9 cellular contexts compared by ENCODE assay signal in genomic region chr2:174603280-174603679, GRCh38. TPM values are rescaled to one million over a fixed set of nuclear protein-coding genes. Genes with fewer than 3 reads are reported as not detected.
DNase-seq lines count a peak whose midpoint lies in the region; ATAC-seq, FAIRE-seq and TF ChIP-seq lines count a peak whose summit lies in the region.
"Had no signal": no experiment of that assay in that cellular context is flagged by ENCODE, and none has a peak within 500 bp of the region (broad histone marks: within the 10 kb centered on the region; RNA-seq: fewer than 3 reads in every experiment).

No MANE protein-coding gene starts in this region.

- ATAC-seq in GM19467 (IDR thresholded peaks at IDR 0.05; ENCODE audit: unreplicated experiment) (peak; percentile 38), GM19324 (IDR thresholded peaks at IDR 0.05; ENCODE audit: low FRiP score, unreplicated experiment) (no peak)
- ATAC-seq in naive thymus-derived CD8-positive, alpha-beta T cell: peak; percentile 73 to 85

- H3K27me3 ChIP-seq in Caco-2 (replicated peaks; ENCODE audit: control insufficient read depth, insufficient read depth, low read length) (no peaks in the 10 kb centered on the region), endothelial cell of umbilical vein (ENCODE audit: control insufficient read depth in 2 of 2, insufficient read depth in 2 of 2, low read length in 2 of 2) (no peaks in the 10 kb centered on the region)
- H3K27me3 ChIP-seq: SJSA1 had no signal

- BruUV-seq in Caco-2 (replicated peaks; lab: Mats Ljungman, UMichigan) (no TSS peak), endothelial cell of umbilical vein (replicated peaks; lab: Mats Ljungman, UMichigan) (no TSS peak)

- H3K4me2 ChIP-seq in endothelial cell of umbilical vein (ENCODE audit: insufficient read depth, low read length): no peak overlapping the region

- CTCF ChIA-PET in Caco-2 (lab: Charles Lee): interaction anchor here (0.6 to 1.5 kb wide), 7 partner anchors 14 to 190 kb away, joined by 3 to 7 read pairs (median 4); no protein-coding TSS in a partner anchor
- CTCF ChIA-PET in endothelial cell of umbilical vein (lab: Charles Lee): interaction anchor here (0.7 to 2.8 kb wide), 18 partner anchors 9 to 141 kb away, joined by 3 to 43 read pairs (median 4); no protein-coding TSS in a partner anchor

- dilution Hi-C loops in endothelial cell of umbilical vein (cut with MboI; ENCODE audit: extremely low pct_ligation_motif_present, low sequenced_read_pairs): no loop called here

- H3K4me1 Mint-ChIP-seq in Caco-2 (ENCODE audit: low read depth, unreplicated experiment): no peaks in the 10 kb centered on the region
- H3K4me1 Mint-ChIP-seq in naive thymus-derived CD8-positive, alpha-beta T cell: peaks cover 49 to 94% (median 85%) of the 10 kb centered on the region in 4 donors

- H3K4me1 ChIP-seq in Caco-2: no peaks in the 10 kb centered on the region
- peaks cover under 1% of the 10 kb centered on the region for H3K4me1 ChIP-seq in endothelial cell of umbilical vein (ENCODE audit: control insufficient read depth, extremely low read depth, insufficient read depth, low read length)

- TF ChIP-seq POLR2A in endothelial cell of umbilical vein (IDR thresholded peaks at IDR 0.05; ENCODE audit: low read depth, low read length): no peak

- no peak overlapping the region for H3K4me3 Mint-ChIP-seq in Caco-2 (ENCODE audit: unreplicated experiment)
- H3K4me3 Mint-ChIP-seq in naive thymus-derived CD8-positive, alpha-beta T cell: peak overlapping the region in 6 of 10 donors; percentile 2 to 53 (median 22)

- H3K27ac ChIP-seq in endothelial cell of umbilical vein (ENCODE audit: insufficient read depth, low read depth, low read length): no peak overlapping the region
- H3K27ac ChIP-seq: SJSA1 had no signal

- POLR2A ChIA-PET in Caco-2 (lab: Charles Lee): interaction anchor here (0.6 kb wide), 1 partner anchor 1884 kb away, joined by 3 read pairs; no protein-coding TSS in a partner anchor
- POLR2A ChIA-PET in endothelial cell of umbilical vein (lab: Charles Lee): no interaction called here
- POLR2A ChIA-PET in naive thymus-derived CD8-positive, alpha-beta T cell (lab: Charles Lee): interaction anchor here (0.5 to 3.3 kb wide), 6 partner anchors 9 to 30 kb away, joined by 3 to 20 read pairs (median 4); no protein-coding TSS in a partner anchor

- H3K9ac ChIP-seq in endothelial cell of umbilical vein (replicated peaks; ENCODE audit: extremely low read depth, insufficient read depth, low read length): no peak overlapping the region

- peaks cover 16% of the 10 kb centered on the region for H3K9me3 Mint-ChIP-seq in Caco-2 (ENCODE audit: unreplicated experiment)
- H3K9me3 Mint-ChIP-seq in naive thymus-derived CD8-positive, alpha-beta T cell: no peaks in the 10 kb centered on the region

- H3K36me3 Mint-ChIP-seq in Caco-2 (ENCODE audit: insufficient read depth, unreplicated experiment): no peaks in the 10 kb centered on the region
- peaks cover 0 to 13% (median 3%) of the 10 kb centered on the region in 3 donors for H3K36me3 Mint-ChIP-seq in naive thymus-derived CD8-positive, alpha-beta T cell

- intact Hi-C loops in Caco-2 (cut with micrococcal nuclease; ENCODE audit: unreplicated experiment): loop anchor here (1.0 to 2.0 kb wide), 3 partner anchors 25 to 140 kb away; no protein-coding TSS in a partner anchor
- intact Hi-C loops in endothelial cell of umbilical vein (cut with micrococcal nuclease): loop anchor here (1.0 to 2.0 kb wide), 3 partner anchors 25 to 141 kb away; no protein-coding TSS in a partner anchor

- no peaks in the 10 kb centered on the region for H3K36me3 ChIP-seq in Caco-2 (ENCODE audit: control insufficient read depth, insufficient read depth, low read length)
- no peaks in the 10 kb centered on the region for H3K36me3 ChIP-seq in endothelial cell of umbilical vein (ENCODE audit: control insufficient read depth in 2 of 2, extremely low read depth in 1 of 2, insufficient read depth in 2 of 2, low read length in 2 of 2)

- peak; percentile 74 for FAIRE-seq in endothelial cell of umbilical vein (lab: Jason Lieb, UNC)

- no peaks in the 10 kb centered on the region for H3K9me1 ChIP-seq in endothelial cell of umbilical vein (replicated peaks; ENCODE audit: control insufficient read depth, extremely low read depth, insufficient read depth, low read length)

- no peaks in the 10 kb centered on the region for H3K79me2 ChIP-seq in endothelial cell of umbilical vein (ENCODE audit: control insufficient read depth, insufficient read depth, low read length)

- peak; percentile 53 to 59 for TF ChIP-seq CTCF in Caco-2 (IDR thresholded peaks at IDR 0.05; ENCODE audit: insufficient read depth in 1 of 2, low read depth in 1 of 2, low read length in 1 of 2, severe bottlenecking in 1 of 2, unreplicated experiment in 1 of 2)
- TF ChIP-seq CTCF in endothelial cell of umbilical vein (IDR thresholded peaks at IDR 0.05; ENCODE audit: extremely low read depth in 1 of 2, insufficient read depth in 1 of 2, low read depth in 1 of 2, low read length in 2 of 2): peak; percentile 48 to 56

- H3K4me3 ChIP-seq in Caco-2 (ENCODE audit: low read depth, low read length) (no peak overlapping the region), endothelial cell of umbilical vein (replicated peaks in 1 of 3; ENCODE audit: insufficient read depth in 1 of 3, low read depth in 1 of 3, low read length in 3 of 3) (no peak overlapping the region)
- H3K4me3 ChIP-seq: SJSA1 had no signal

- no peak overlapping the region for H2AFZ ChIP-seq in endothelial cell of umbilical vein (ENCODE audit: low read depth, low read length)

- no peak overlapping the region for H3K27ac Mint-ChIP-seq in Caco-2 (ENCODE audit: unreplicated experiment)
- peak overlapping the region; percentile 82 to 100 (median 96) for H3K27ac Mint-ChIP-seq in naive thymus-derived CD8-positive, alpha-beta T cell

- DNase-seq in Caco-2 (peak; percentile 43 to 49), NCI-H146 (lab: John Stamatoyannopoulos, UW) (peak; percentile 19), endothelial cell of umbilical vein (ENCODE audit: low read depth, low spot score) (peak; percentile 62), SHP77 treated with DMSO at 0.1 percent for 48 hours (lab: John Stamatoyannopoulos, UW) (no peak)
- DNase-seq in activated CD4-positive, alpha-beta T cell treated with anti-CD3 and anti-CD28 coated beads, Interleukin-2, amount 50 U/mL, for 1 hour: peak; percentile 53
- peak; percentile 13 to 75 (median 53) for DNase-seq in naive thymus-derived CD8-positive, alpha-beta T cell

- no peaks in the 10 kb centered on the region for H3K27me3 Mint-ChIP-seq in Caco-2 (ENCODE audit: insufficient read depth, unreplicated experiment)
- no peaks in the 10 kb centered on the region for H3K27me3 Mint-ChIP-seq in naive thymus-derived CD8-positive, alpha-beta T cell

- H3K9me3 ChIP-seq in Caco-2 (no peaks in the 10 kb centered on the region), endothelial cell of umbilical vein (replicated peaks; ENCODE audit: control insufficient read depth, insufficient read depth, low read length) (no peaks in the 10 kb centered on the region)
- H3K9me3 ChIP-seq: SJSA1 had no signal

- H4K20me1 ChIP-seq in endothelial cell of umbilical vein (replicated peaks; ENCODE audit: control insufficient read depth, extremely low read depth, insufficient read depth, low read length): no peaks in the 10 kb centered on the region

TF ChIP-seq in endothelial cell of umbilical vein, 7 proteins besides CTCF, POLR2A, EP300 and RAD21:
- TF ChIP-seq EZH2 (IDR thresholded peaks at IDR 0.05; ENCODE audit: borderline replicate concordance, low read depth, low read length, severe bottlenecking): no peak
- TF ChIP-seq MYC (IDR thresholded peaks at IDR 0.05; ENCODE audit: low read depth, low read length): no peak
- TF ChIP-seq JUN (IDR thresholded peaks at IDR 0.05; ENCODE audit: borderline replicate concordance, insufficient read depth, insufficient read length, low read depth): no peak
- no peak for TF ChIP-seq FOS (IDR thresholded peaks at IDR 0.05; ENCODE audit: borderline replicate concordance, insufficient read depth, low read length)
- TF ChIP-seq GATA2 (IDR thresholded peaks at IDR 0.05; ENCODE audit: insufficient read depth, insufficient read length, low read depth, low read length): no peak
- TF ChIP-seq, protein P1, sequence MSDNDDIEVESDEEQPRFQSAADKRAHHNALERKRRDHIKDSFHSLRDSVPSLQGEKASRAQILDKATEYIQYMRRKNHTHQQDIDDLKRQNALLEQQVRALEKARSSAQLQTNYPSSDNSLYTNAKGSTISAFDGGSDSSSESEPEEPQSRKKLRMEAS (IDR thresholded peaks at IDR 0.05; ENCODE audit: insufficient read depth, insufficient read length): no peak
- no peak for TF ChIP-seq POLR2AphosphoS5 (IDR thresholded peaks at IDR 0.05; ENCODE audit: insufficient read depth, low read depth, low read length)

RNA-seq across cellular contexts. Expression of gene WIPF1, which starts 5.7 kb away (rescaled TPM):
- total RNA-seq in Caco-2 (2022): 5.1 and 5.2 TPM in 2 replicates
- total RNA-seq in endothelial cell of umbilical vein: 42.0 and 44.2 TPM in 2 replicates
- polyA plus RNA-seq in endothelial cell of umbilical vein: 15.3 and 17.5 TPM in 2 replicates
- 12.9 and 16.3 TPM in 2 replicates for polyA plus RNA-seq in endothelial cell of umbilical vein (2011; cell fraction: cytosol; rRNA removed)
- 14.6 and 15.2 TPM in 2 replicates for polyA plus RNA-seq in endothelial cell of umbilical vein (2011; cell fraction: nucleus; rRNA removed)
- polyA plus RNA-seq in endothelial cell of umbilical vein (2012): 21.6 and 27.5 TPM in 2 replicates
- polyA minus RNA-seq in endothelial cell of umbilical vein: 10.7 and 12.6 TPM in 2 replicates
- polyA minus RNA-seq in endothelial cell of umbilical vein (2011; cell fraction: cytosol; rRNA and poly(A)+ RNA removed): not detected
- polyA minus RNA-seq in endothelial cell of umbilical vein (2011; cell fraction: nucleus; rRNA and poly(A)+ RNA removed): 20.8 and 24.5 TPM in 2 replicates
- 100 to 1,000 TPM; 408 to 419 TPM for total RNA-seq in naive thymus-derived CD8-positive, alpha-beta T cell
- polyA plus RNA-seq in naive thymus-derived CD8-positive, alpha-beta T cell: 100 to 1,000 TPM in 2 of 3 donors, 10 to 100 TPM in 1; 97.5 to 116 (median 103) TPM
